9 cellular contexts compared by ENCODE assay signal in the genomic region with DNA sequence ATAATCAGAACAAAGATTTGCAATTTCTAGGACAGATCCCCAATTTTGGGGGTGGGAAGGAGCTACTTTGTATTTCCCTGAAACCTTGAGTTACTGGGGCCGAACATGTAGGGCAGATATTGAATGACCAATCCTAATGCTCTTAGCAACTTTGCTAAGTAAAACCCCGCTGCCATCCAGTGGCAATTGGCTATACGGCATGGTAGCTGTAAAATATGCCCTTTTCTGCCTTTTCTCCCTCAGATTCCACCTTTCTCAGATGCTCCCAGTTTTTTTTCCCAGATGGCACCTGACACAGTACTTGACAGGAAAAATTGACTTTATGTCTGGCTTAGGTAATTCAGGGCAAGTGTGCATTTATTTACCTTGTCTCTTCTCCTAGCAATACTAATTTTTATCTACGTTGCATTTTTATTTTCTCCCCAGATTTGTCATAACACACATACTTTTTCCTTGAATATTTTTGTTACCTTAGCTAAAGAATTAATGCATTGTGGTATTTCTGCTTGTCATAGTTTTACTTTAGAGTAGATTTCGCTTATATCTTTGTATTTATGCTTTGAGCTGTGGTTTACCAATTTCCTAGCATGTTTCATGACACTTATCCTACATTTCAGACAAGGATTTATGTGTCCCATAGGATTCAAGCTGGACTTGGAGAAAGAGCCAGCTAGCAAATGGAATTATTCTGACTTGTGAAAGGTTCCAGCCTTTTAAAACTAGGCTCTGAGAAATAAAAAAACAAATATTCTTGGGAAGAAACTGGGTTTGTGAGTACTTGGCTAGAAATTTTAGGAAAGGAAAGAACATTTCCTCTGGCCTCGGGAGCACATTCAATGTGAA. TPM values are rescaled to one million over a fixed set of nuclear protein-coding genes. Genes with fewer than 3 reads are reported as not detected.
DNase-seq lines count a peak whose midpoint lies in the region; TF ChIP-seq lines count a peak whose summit lies in the region.
"Had no signal": no experiment of that assay in that cellular context is flagged by ENCODE, and none has a peak within 500 bp of the region (broad histone marks: within the 10 kb centered on the region; RNA-seq: fewer than 3 reads in every experiment).

No MANE protein-coding gene starts in this region.

- TF ChIP-seq POLR2A in erythroblast (IDR thresholded peaks at IDR 0.05; ENCODE audit: low read length), result no peak
- TF ChIP-seq POLR2A in testis (IDR thresholded peaks at IDR 0.05), result no peak

- H3K36me3 ChIP-seq in muscle layer of duodenum (ENCODE audit: control insufficient read depth in 1 of 2, insufficient read depth in 2 of 2, low read length in 2 of 2), result no peaks in the 10 kb centered on the region
- H3K36me3 ChIP-seq in testis (ENCODE audit: low read depth, missing control alignments), result no peaks in the 10 kb centered on the region

- peak; percentile 53 to 75 (median 69) for TF ChIP-seq CTCF in testis (IDR thresholded peaks at IDR 0.05)

- DNase-seq in NCI-H1092 treated with DMSO at 0.1 percent for 48 hours (lab: John Stamatoyannopoulos, UW) (peak; percentile 32), NCI-H1092 (lab: John Stamatoyannopoulos, UW) (no peak), HEK293T (ENCODE audit: extremely low spot score) (peak; percentile 67), NCI-H2107 (lab: John Stamatoyannopoulos, UW) (peak; percentile 11), erythroblast (lab: John Stamatoyannopoulos, UW) (peak; percentile 70 to 79), testis (peak; percentile 80)
- DNase-seq in activated CD4-positive, alpha-beta T cell treated with anti-CD3 and anti-CD28 coated beads, Interleukin-2, amount 50 U/mL, for 1 hour, result peak; percentile 58

- POLR2A ChIA-PET in HEK293T (lab: Yijun Ruan, JAX), result interaction anchor here (2.3 kb wide), 1 partner anchor 37 kb away, joined by 7 read pairs; a partner anchor contains a TSS

- peak overlapping the region; percentile 79 for H3K27ac ChIP-seq in muscle layer of duodenum (ENCODE audit: low read length)
- peak overlapping the region in 1 of 2 donors; percentile 62 for H3K27ac ChIP-seq in testis

- H3K27me3 ChIP-seq in muscle layer of duodenum (ENCODE audit: low read depth, low read length) (no peaks in the 10 kb centered on the region), testis (no peaks in the 10 kb centered on the region)
- H3K27me3 ChIP-seq: BLaER1 had no signal

- peak overlapping the region in 1 of 2 donors; percentile 12 for H3K4me3 ChIP-seq in muscle layer of duodenum (ENCODE audit: low read depth in 1 of 2, low read length in 2 of 2)
- no peak overlapping the region for H3K4me3 ChIP-seq in testis
- H3K4me3 ChIP-seq: BLaER1 had no signal

- intact Hi-C loops in testis (cut with DNase I; ENCODE audit: low total_unique reads), result loop anchor here (10.0 kb wide), 1 partner anchor 1008 kb away; no protein-coding TSS in a partner anchor

- CTCF ChIA-PET in HEK293T (lab: Yijun Ruan, JAX), result interaction anchor here (0.5 to 1.3 kb wide), 6 partner anchors 17 to 1050 kb away, joined by 3 to 7 read pairs (median 4); no protein-coding TSS in a partner anchor

- H3K9me3 ChIP-seq in muscle layer of duodenum (ENCODE audit: control insufficient read depth in 1 of 2, low read length in 2 of 2), result no peaks in the 10 kb centered on the region
- no peaks in the 10 kb centered on the region for H3K9me3 ChIP-seq in testis
- H3K9me3 ChIP-seq: BLaER1 had no signal

- H3K4me1 ChIP-seq in muscle layer of duodenum (ENCODE audit: control insufficient read depth in 1 of 2, insufficient read depth in 2 of 2, low read length in 2 of 2), result peaks cover 41 to 84% of the 10 kb centered on the region in 2 donors
- H3K4me1 ChIP-seq in testis, result peaks cover 61% of the 10 kb centered on the region

- 33 to 50% methylated on average over 6 of the region's 6 CpGs for WGBS in testis, 2 donors

TF ChIP-seq in HEK293T, 16 proteins besides CTCF, POLR2A, EP300 and RAD21:
- no peak for TF ChIP-seq BHLHE40 (IDR thresholded peaks at IDR 0.05; ENCODE audit: borderline replicate concordance)
- no peak for TF ChIP-seq FOXK2 (IDR thresholded peaks at IDR 0.05)
- TF ChIP-seq FOXM1 (IDR thresholded peaks at IDR 0.05; ENCODE audit: borderline replicate concordance), result no peak
- TF ChIP-seq L3MBTL2 (conservative IDR thresholded peaks at IDR 0.05), result no peak
- TF ChIP-seq CTBP1 (IDR thresholded peaks at IDR 0.05; ENCODE audit: borderline replicate concordance), result no peak
- TF ChIP-seq SUZ12 (IDR thresholded peaks at IDR 0.05), result no peak
- TF ChIP-seq, protein P1, sequence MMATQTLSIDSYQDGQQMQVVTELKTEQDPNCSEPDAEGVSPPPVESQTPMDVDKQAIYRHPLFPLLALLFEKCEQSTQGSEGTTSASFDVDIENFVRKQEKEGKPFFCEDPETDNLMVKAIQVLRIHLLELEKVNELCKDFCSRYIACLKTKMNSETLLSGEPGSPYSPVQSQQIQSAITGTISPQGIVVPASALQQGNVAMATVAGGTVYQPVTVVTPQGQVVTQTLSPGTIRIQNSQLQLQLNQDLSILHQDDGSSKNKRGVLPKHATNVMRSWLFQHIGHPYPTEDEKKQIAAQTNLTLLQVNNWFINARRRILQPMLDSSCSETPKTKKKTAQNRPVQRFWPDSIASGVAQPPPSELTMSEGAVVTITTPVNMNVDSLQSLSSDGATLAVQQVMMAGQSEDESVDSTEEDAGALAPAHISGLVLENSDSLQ (IDR thresholded peaks at IDR 0.05), result no peak
- TF ChIP-seq HDGF (IDR thresholded peaks at IDR 0.05; ENCODE audit: borderline replicate concordance), result no peak
- no peak for TF ChIP-seq ARNT (IDR thresholded peaks at IDR 0.05)
- TF ChIP-seq ZNF384 (IDR thresholded peaks at IDR 0.05), result no peak
- no peak for TF ChIP-seq NFRKB (IDR thresholded peaks at IDR 0.05)
TF ChIP-seq in HEK293T: peak in this region for 0.

RNA-seq across cellular contexts. Expression of a gene that starts 37.3 kb away (rescaled TPM):
- total RNA-seq in testis, result 10 to 100 TPM; 48.1 to 63.7 TPM
- polyA plus RNA-seq in testis (ENCODE audit: insufficient read depth, low read depth, low replicate concordance), result 16.9 TPM
